9 cellular contexts compared by ENCODE assay signal in genomic region chr9:14316574-14317304, GRCh38. TPM values are rescaled to one million over a fixed set of nuclear protein-coding genes. Genes with fewer than 3 reads are reported as not detected.
A peak's percentile ranks its signal among the peaks of the same experiment; 100 is the strongest.
DNase-seq lines count a peak whose midpoint lies in the region; ATAC-seq and TF ChIP-seq lines count a peak whose summit lies in the region.
"Had no signal": no experiment of that assay in that cellular context is flagged by ENCODE, and none has a peak within 500 bp of the region (broad histone marks: within the 10 kb centered on the region; RNA-seq: fewer than 3 reads in every experiment).

No MANE protein-coding gene starts in this region.

- H2AFZ ChIP-seq in osteoblast (ENCODE audit: low read length) = no peak overlapping the region

- no peak for ATAC-seq in GM21528 (IDR thresholded peaks at IDR 0.05; ENCODE audit: low FRiP score, unreplicated experiment)

- TF ChIP-seq POLR2A in esophagus muscularis mucosa (IDR thresholded peaks at IDR 0.05; ENCODE audit: low read depth) = no peak

- H3K4me1 ChIP-seq in esophagus muscularis mucosa (peaks cover 22 to 65% (median 58%) of the 10 kb centered on the region in 4 donors), osteoblast (ENCODE audit: insufficient read depth, low read length) (peaks cover 33% of the 10 kb centered on the region)

- H3K9me3 ChIP-seq in esophagus muscularis mucosa (no peaks in the 10 kb centered on the region), osteoblast (ENCODE audit: low read depth, low read length) (no peaks in the 10 kb centered on the region)

- H3K79me2 ChIP-seq in osteoblast (ENCODE audit: insufficient read depth, low read length) = peaks cover 20% of the 10 kb centered on the region

- DNase-seq in COR-L47 (lab: John Stamatoyannopoulos, UW) = peak; percentile 38
- peak; percentile 54 for DNase-seq in NCI-H774 (lab: John Stamatoyannopoulos, UW)
- no peak for DNase-seq in esophagus muscularis mucosa (ENCODE audit: extremely low spot score)
- no peak for DNase-seq in osteoblast (ENCODE audit: insufficient read length, low spot score, missing footprints)
- DNase-seq in NCI-H510A (lab: John Stamatoyannopoulos, UW) = no peak
- DNase-seq in SHP77 (lab: John Stamatoyannopoulos, UW) = no peak
- DNase-seq in GM19240 (ENCODE audit: insufficient read length, low spot score) = no peak
- DNase-seq: activated CD4-positive, alpha-beta T cell treated with anti-CD3 and anti-CD28 coated beads for 48 hours had no signal

- peak overlapping the region; percentile 74 to 88 (median 86) for H3K4me3 ChIP-seq in esophagus muscularis mucosa
- H3K4me3 ChIP-seq in osteoblast (ENCODE audit: insufficient read depth, low read length) = peak overlapping the region; percentile 94

- TF ChIP-seq CTCF in esophagus muscularis mucosa (IDR thresholded peaks at IDR 0.05) (no peak), osteoblast (IDR thresholded peaks at IDR 0.05; ENCODE audit: extremely low read depth, low read depth, low read length) (no peak)

- H4K20me1 ChIP-seq in osteoblast (ENCODE audit: insufficient read depth, low read length) = peaks cover 9% of the 10 kb centered on the region

- H3K27me3 ChIP-seq in esophagus muscularis mucosa (no peaks in the 10 kb centered on the region), osteoblast (ENCODE audit: insufficient read depth, low read length) (no peaks in the 10 kb centered on the region)

- 42% methylated on average over 8 of the region's 8 CpGs for WGBS in esophagus muscularis mucosa

- H3K27ac ChIP-seq in esophagus muscularis mucosa (replicated peaks in 1 of 4) = peak overlapping the region; percentile 93 to 99 (median 98)
- peak overlapping the region; percentile 16 for H3K27ac ChIP-seq in osteoblast (ENCODE audit: low read depth, low read length)

- intact Hi-C loops in esophagus muscularis mucosa (cut with DNase I) = loop anchor here (5.0 kb wide), 2 partner anchors 36 to 284 kb away; no protein-coding TSS in a partner anchor

- no peak for TF ChIP-seq EP300 in esophagus muscularis mucosa (IDR thresholded peaks at IDR 0.05)

- H3K36me3 ChIP-seq in esophagus muscularis mucosa (no peaks in the 10 kb centered on the region), osteoblast (ENCODE audit: insufficient read depth, low read length) (no peaks in the 10 kb centered on the region)

- peak overlapping the region; percentile 77 for H3K4me2 ChIP-seq in osteoblast (ENCODE audit: insufficient read depth, low read length)

RNA-seq across cellular contexts. Expression of gene NFIB, which starts 2.8 kb away (rescaled TPM):
- 10 to 100 TPM; 38.1 to 64.4 (median 55.8) TPM for total RNA-seq in esophagus muscularis mucosa
- 21.0 and 26.2 TPM in 2 replicates for total RNA-seq in osteoblast

Comparison
In these comparisons a context has a peak if more than half of its experiments do, and no peak if none do; other contexts are left out.
1. DNase-seq: peak in COR-L47 (single experiment) and NCI-H774 (single experiment); none in esophagus muscularis mucosa (single experiment), osteoblast (single experiment), NCI-H510A (single experiment), SHP77 (0 of 2) and GM19240 (single experiment).